Comparison of ENCODE assay signal across 8 cellular contexts in the genomic region with DNA sequence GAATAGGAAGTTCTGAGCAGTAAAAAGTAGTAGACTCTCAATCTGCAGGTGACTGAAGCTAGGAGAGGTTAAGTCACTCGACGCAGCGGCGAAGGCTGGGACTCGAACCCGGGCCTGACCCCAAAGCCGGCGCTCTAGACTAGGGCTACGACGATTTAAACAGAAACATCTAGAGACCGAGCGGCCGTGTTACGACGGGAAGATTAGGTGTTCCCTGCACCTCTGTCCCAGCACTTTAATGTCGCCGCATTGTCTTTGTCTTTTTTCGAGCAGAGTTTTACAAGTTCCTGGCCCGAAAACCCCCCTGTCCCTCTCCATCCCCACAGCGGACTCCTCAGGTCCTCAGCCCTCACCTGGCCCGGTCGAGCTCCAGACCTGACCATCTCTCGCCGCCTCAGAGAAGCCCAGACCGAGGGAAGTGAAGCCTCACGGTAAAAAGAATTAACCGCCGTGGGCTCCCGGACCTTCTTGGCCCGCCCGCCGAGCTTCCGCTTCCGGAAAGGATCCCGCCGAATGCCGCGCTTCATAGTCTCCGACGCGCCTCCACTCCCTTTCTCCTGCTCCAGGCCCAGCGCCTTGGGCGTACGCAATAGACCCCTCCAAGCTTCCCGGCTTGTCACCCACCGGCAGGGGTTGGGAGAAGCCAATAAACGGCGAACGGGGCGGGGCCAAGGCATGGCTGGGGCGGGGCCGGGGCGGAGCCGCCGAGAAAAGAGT. TPM values are rescaled to one million over a fixed set of nuclear protein-coding genes. Genes with fewer than 3 reads are reported as not detected.
DNase-seq lines count a peak whose midpoint lies in the region; ATAC-seq and TF ChIP-seq lines count a peak whose summit lies in the region.

A gene with protein sequence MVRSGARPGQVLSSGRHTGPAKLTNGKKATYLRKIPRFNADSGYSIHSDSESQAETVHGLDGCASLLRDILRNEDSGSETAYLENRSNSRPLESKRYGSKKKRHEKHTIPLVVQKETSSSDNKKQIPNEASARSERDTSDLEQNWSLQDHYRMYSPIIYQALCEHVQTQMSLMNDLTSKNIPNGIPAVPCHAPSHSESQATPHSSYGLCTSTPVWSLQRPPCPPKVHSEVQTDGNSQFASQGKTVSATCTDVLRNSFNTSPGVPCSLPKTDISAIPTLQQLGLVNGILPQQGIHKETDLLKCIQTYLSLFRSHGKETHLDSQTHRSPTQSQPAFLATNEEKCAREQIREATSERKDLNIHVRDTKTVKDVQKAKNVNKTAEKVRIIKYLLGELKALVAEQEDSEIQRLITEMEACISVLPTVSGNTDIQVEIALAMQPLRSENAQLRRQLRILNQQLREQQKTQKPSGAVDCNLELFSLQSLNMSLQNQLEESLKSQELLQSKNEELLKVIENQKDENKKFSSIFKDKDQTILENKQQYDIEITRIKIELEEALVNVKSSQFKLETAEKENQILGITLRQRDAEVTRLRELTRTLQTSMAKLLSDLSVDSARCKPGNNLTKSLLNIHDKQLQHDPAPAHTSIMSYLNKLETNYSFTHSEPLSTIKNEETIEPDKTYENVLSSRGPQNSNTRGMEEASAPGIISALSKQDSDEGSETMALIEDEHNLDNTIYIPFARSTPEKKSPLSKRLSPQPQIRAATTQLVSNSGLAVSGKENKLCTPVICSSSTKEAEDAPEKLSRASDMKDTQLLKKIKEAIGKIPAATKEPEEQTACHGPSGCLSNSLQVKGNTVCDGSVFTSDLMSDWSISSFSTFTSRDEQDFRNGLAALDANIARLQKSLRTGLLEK (minus strand): TSS at position 439 of the 717 bp plus-strand sequence. CDS start 56 bp downstream, at position 383.

- intact Hi-C loops in Right ventricle myocardium inferior (cut with DNase I) = no loop called here
- intact Hi-C loops in ovary (cut with DNase I) = no loop called here

- H3K4me1 Mint-ChIP-seq in activated naive CD8-positive, alpha-beta T cell treated with anti-CD3 and anti-CD28 coated beads for 36 hours = peaks cover 25% of the 10 kb centered on the region

- H3K27me3 ChIP-seq in SU-DHL-6 (ENCODE audit: low read length) = no peaks in the 10 kb centered on the region
- no peaks in the 10 kb centered on the region for H3K27me3 ChIP-seq in ovary
- H3K27me3 ChIP-seq in thymus (ENCODE audit: control insufficient read depth, insufficient read depth) = no peaks in the 10 kb centered on the region

- no peaks in the 10 kb centered on the region for H3K4me1 ChIP-seq in ovary (ENCODE audit: insufficient read depth)
- H3K4me1 ChIP-seq in thymus (ENCODE audit: control insufficient read depth, insufficient read depth, low read length) = peaks cover 3% of the 10 kb centered on the region

- no peaks in the 10 kb centered on the region for H3K9me3 Mint-ChIP-seq in activated naive CD8-positive, alpha-beta T cell treated with anti-CD3 and anti-CD28 coated beads for 36 hours

- peak within 1 kb of the TSS; percentile 69 for H3K4me3 ChIP-seq in SU-DHL-6 (ENCODE audit: insufficient read depth, low read length, poor library complexity, severe bottlenecking)
- H3K4me3 ChIP-seq in ovary = peak within 1 kb of the TSS; percentile 74
- H3K4me3 ChIP-seq in thymus (ENCODE audit: low read length) = peak within 1 kb of the TSS; percentile 70

- peak within 1 kb of the TSS; percentile 82 for H3K9ac ChIP-seq in SU-DHL-6 (ENCODE audit: low read length)

- peak; percentile 87 for ATAC-seq in HG02623 (IDR thresholded peaks at IDR 0.05; ENCODE audit: unreplicated experiment)
- peak; percentile 99 for ATAC-seq in Right ventricle myocardium inferior

- no peaks in the 10 kb centered on the region for H3K9me2 ChIP-seq in SU-DHL-6 (replicated peaks; ENCODE audit: insufficient read depth, low read length)

- peaks cover 32% of the 10 kb centered on the region; the same call in 1 of the 2 replicates for H3K79me2 ChIP-seq in SU-DHL-6 (ENCODE audit: insufficient read depth, low read length)

- peak; percentile 36 for TF ChIP-seq POLR2A in ovary (IDR thresholded peaks at IDR 0.05)

- H3K4me2 ChIP-seq in SU-DHL-6 (ENCODE audit: low read depth, low read length, poor library complexity, severe bottlenecking) = peak within 1 kb of the TSS; percentile 92

- peaks cover 11% of the 10 kb centered on the region; the same call in 1 of the 2 replicates for H3F3A ChIP-seq in SU-DHL-6 (ENCODE audit: insufficient read depth)

- H3K27me3 Mint-ChIP-seq in activated naive CD8-positive, alpha-beta T cell treated with anti-CD3 and anti-CD28 coated beads for 36 hours = peaks cover 9% of the 10 kb centered on the region

- peak within 1 kb of the TSS; percentile 94 for H2AFZ ChIP-seq in SU-DHL-6 (ENCODE audit: low read depth, low read length, severe bottlenecking)

- peaks cover 6% of the 10 kb centered on the region; the same call in 1 of the 2 replicates for H3K36me3 ChIP-seq in SU-DHL-6 (ENCODE audit: low read length)
- H3K36me3 ChIP-seq in ovary = no peaks in the 10 kb centered on the region
- no peaks in the 10 kb centered on the region for H3K36me3 ChIP-seq in thymus (ENCODE audit: control insufficient read depth, insufficient read depth)

- 0% methylated on average over 52 to 55 of the region's 55 CpGs for WGBS in ovary, 3 donors
- WGBS in thymus = under 1% methylated on average over 55 of the region's 55 CpGs

- peak within 1 kb of the TSS; percentile 86 for H3K27ac Mint-ChIP-seq in activated naive CD8-positive, alpha-beta T cell treated with anti-CD3 and anti-CD28 coated beads for 36 hours

- DNase-seq in GM10266 (ENCODE audit: extremely low spot score) (peak; percentile 55), NCI-H1105 treated with DMSO at 0.1 percent for 48 hours (lab: John Stamatoyannopoulos, UW) (peak; percentile 99), Right ventricle myocardium inferior (ENCODE audit: missing footprints) (peak; percentile 95), ovary (peak; percentile 93 to 95 (median 93))
- DNase-seq in activated naive CD8-positive, alpha-beta T cell treated with anti-CD3 and anti-CD28 coated beads for 36 hours = peak; percentile 84

- H3K4me3 Mint-ChIP-seq in activated naive CD8-positive, alpha-beta T cell treated with anti-CD3 and anti-CD28 coated beads for 36 hours = peak within 1 kb of the TSS; percentile 97

- no peaks in the 10 kb centered on the region for H3K9me3 ChIP-seq in SU-DHL-6 (ENCODE audit: insufficient read depth, low read length)
- H3K9me3 ChIP-seq in ovary = no peaks in the 10 kb centered on the region
- H3K9me3 ChIP-seq in thymus (ENCODE audit: control insufficient read depth) = no peaks in the 10 kb centered on the region

- H3K27ac ChIP-seq in SU-DHL-6 (ENCODE audit: low read depth, low read length) = peak within 1 kb of the TSS; percentile 55
- H3K27ac ChIP-seq in ovary = peak within 1 kb of the TSS; percentile 6 to 63
- H3K27ac ChIP-seq in thymus (ENCODE audit: low read depth) = peak within 1 kb of the TSS; percentile 80

- H3K36me3 Mint-ChIP-seq in activated naive CD8-positive, alpha-beta T cell treated with anti-CD3 and anti-CD28 coated beads for 36 hours = peaks cover 7% of the 10 kb centered on the region

- no peaks in the 10 kb centered on the region for H4K20me1 ChIP-seq in SU-DHL-6 (ENCODE audit: low read depth, low read length)

- no peak for TF ChIP-seq EP300 in ovary (IDR thresholded peaks at IDR 0.05)

- no peak for TF ChIP-seq CTCF in GM10266 (IDR thresholded peaks at IDR 0.05; ENCODE audit: control insufficient read depth, insufficient read depth, low read depth, missing control alignments)
- no peak for TF ChIP-seq CTCF in SU-DHL-6 (IDR thresholded peaks at IDR 0.05; ENCODE audit: insufficient read depth, low read length, poor library complexity, severe bottlenecking)
- no peak for TF ChIP-seq CTCF in ovary (IDR thresholded peaks at IDR 0.05)

RNA-seq across cellular contexts. Expression of the gene that starts here (rescaled TPM):
- total RNA-seq in activated naive CD8-positive, alpha-beta T cell treated with anti-CD3 and anti-CD28 coated beads for 36 hours = 10 to 100 TPM; 36.3 to 40.5 TPM
- total RNA-seq in Right ventricle myocardium inferior (6.4 TPM), ovary (10 to 100 TPM; 19.9 to 32.1 (median 27.0) TPM)
- polyA plus RNA-seq in ovary (10 to 100 TPM; 20.1 to 30.6 TPM), thymus (60.4 TPM)

Comparison
In these comparisons a context has a peak if more than half of its experiments do, and no peak if none do; other contexts are left out.
1. Peak in every context shown above with its lines: DNase-seq, ATAC-seq, H3K4me3 ChIP-seq and H3K27ac ChIP-seq.